In genomic region chr7:91128574-91129348, GRCh38 we compare ENCODE assay signal across 1 cellular context.
TF ChIP-seq lines count a peak whose summit lies in the region.

No MANE protein-coding gene starts in this region.

TF ChIP-seq in WTC11, 78 proteins besides CTCF, POLR2A, EP300 and RAD21 (continued from another document):
- TF ChIP-seq USF1 (CRISPR knock-in tag; IDR thresholded peaks at IDR 0.05) = no peak
- TF ChIP-seq, protein P1, sequence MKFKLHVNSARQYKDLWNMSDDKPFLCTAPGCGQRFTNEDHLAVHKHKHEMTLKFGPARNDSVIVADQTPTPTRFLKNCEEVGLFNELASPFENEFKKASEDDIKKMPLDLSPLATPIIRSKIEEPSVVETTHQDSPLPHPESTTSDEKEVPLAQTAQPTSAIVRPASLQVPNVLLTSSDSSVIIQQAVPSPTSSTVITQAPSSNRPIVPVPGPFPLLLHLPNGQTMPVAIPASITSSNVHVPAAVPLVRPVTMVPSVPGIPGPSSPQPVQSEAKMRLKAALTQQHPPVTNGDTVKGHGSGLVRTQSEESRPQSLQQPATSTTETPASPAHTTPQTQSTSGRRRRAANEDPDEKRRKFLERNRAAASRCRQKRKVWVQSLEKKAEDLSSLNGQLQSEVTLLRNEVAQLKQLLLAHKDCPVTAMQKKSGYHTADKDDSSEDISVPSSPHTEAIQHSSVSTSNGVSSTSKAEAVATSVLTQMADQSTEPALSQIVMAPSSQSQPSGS (CRISPR knock-in tag; IDR thresholded peaks at IDR 0.05; ENCODE audit: borderline replicate concordance, low read depth) = no peak
- TF ChIP-seq PREB (CRISPR knock-in tag; IDR thresholded peaks at IDR 0.05; ENCODE audit: borderline replicate concordance) = no peak
